8 cellular contexts compared by ENCODE assay signal in the genomic region with DNA sequence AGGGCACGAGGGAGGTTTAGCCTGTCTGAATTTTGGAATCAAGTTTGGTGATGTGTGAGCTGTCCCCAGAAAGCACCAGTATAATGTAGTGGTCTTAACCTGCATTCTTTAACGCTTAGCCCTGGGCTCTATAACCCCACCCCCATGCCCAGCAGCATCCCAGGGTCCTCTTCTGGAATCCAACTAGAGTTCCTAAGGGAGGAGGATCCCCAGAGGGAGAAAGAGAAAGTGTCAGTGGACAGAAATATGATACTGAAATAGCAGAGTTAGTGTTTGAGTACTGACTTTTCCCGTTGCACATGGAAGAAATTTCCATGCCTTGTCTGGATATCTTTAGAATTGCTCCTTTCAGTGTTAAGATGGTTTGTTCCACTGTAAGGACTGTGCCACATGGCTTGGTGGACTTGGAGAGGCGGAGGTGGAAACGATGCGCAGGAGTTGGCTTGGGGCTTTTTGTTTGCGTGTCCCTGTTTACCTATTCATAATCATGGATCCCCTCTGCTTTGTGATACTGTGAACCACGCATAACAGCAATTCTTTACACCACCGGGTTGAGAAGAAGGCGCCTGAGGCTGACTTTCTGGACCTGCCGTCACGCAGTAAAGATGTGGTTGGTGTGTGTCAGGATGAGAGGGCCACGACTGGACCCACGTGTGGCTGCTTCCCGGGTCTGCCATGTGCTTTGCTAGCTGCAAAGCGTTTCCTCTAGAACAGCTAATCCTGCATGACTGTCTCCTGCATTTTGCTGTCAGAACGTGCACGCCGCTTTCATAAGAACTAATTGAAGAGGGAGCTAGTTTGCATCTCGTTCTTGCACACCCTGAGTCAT.
DNase-seq lines count a peak whose midpoint lies in the region; ATAC-seq, FAIRE-seq and TF ChIP-seq lines count a peak whose summit lies in the region.

No MANE protein-coding gene starts in this region.

- TF ChIP-seq CTCF in MM.1S (IDR thresholded peaks at IDR 0.05; ENCODE audit: low read length) (no peak), H1 (IDR thresholded peaks at IDR 0.05; ENCODE audit: control extremely low read depth in 1 of 3, insufficient read depth in 1 of 3, low read depth in 1 of 3, low read length in 3 of 3) (no peak), mucosa of descending colon (IDR thresholded peaks at IDR 0.05) (no peak)

- H3K4me3 Mint-ChIP-seq in activated CD4-positive, alpha-beta T cell treated with anti-CD3 and anti-CD28 coated beads, Interleukin-2, amount 10 ng/mL, durations not matched to agents 24 days and 14 days = peak overlapping the region; percentile 87

- no peaks in the 10 kb centered on the region for H3K23me2 ChIP-seq in H1 (ENCODE audit: low read depth, low read length)

- TF ChIP-seq POLR2A in H1 (IDR thresholded peaks at IDR 0.05; ENCODE audit: control extremely low read depth in 1 of 2, low read depth in 2 of 2, low read length in 2 of 2) = no peak

- H2BK5ac ChIP-seq in H1 (ENCODE audit: low read depth, low read length) = peak overlapping the region; percentile 93

- peak; percentile 52 for FAIRE-seq in H1 (lab: Jason Lieb, UNC)

- CTCF ChIA-PET in H1 (lab: Charles Lee; ENCODE audit: partially characterized antibody) = interaction anchor here (0.6 to 1.9 kb wide), 5 partner anchors 11 to 534 kb away, joined by 3 to 6 read pairs (median 3); no protein-coding TSS in a partner anchor

- peaks cover 29% of the 10 kb centered on the region for H3K4me1 Mint-ChIP-seq in activated CD4-positive, alpha-beta T cell treated with anti-CD3 and anti-CD28 coated beads, Interleukin-2, amount 10 ng/mL, durations not matched to agents 24 days and 14 days

- H3K18ac ChIP-seq in H1 (ENCODE audit: extremely low read depth, low read length) = peak overlapping the region; percentile 79

- peak overlapping the region; percentile 57 for H3K56ac ChIP-seq in H1 (replicated peaks; ENCODE audit: insufficient read length, low read depth, low read length)

- H3K79me2 ChIP-seq in GM23248 (ENCODE audit: insufficient read depth) = peaks cover 79% of the 10 kb centered on the region
- H3K79me2 ChIP-seq in MM.1S (ENCODE audit: low read length) = peaks cover 78% of the 10 kb centered on the region
- H3K79me2 ChIP-seq in H1 (ENCODE audit: control insufficient read depth in 1 of 2, insufficient read depth in 2 of 2, low read length in 2 of 2) = no peaks in the 10 kb centered on the region

- peak overlapping the region; percentile 90 for H4K91ac ChIP-seq in H1 (replicated peaks; ENCODE audit: insufficient read length, low read length)

- in situ Hi-C loops in GM23248 (cut with MboI) = no loop called here

- H3K27me3 Mint-ChIP-seq in activated CD4-positive, alpha-beta T cell treated with anti-CD3 and anti-CD28 coated beads, Interleukin-2, amount 10 ng/mL, durations not matched to agents 24 days and 14 days = no peaks in the 10 kb centered on the region

- H2BK20ac ChIP-seq in H1 (ENCODE audit: low read length) = peak overlapping the region; percentile 99

- H3K79me1 ChIP-seq in H1 (ENCODE audit: low read depth, low read length) = no peaks in the 10 kb centered on the region

- ATAC-seq in mucosa of descending colon = peak; percentile 74

- H3F3A ChIP-seq in GM23248 (ENCODE audit: insufficient read depth) = peaks cover 26% of the 10 kb centered on the region
- H3F3A ChIP-seq in MM.1S (ENCODE audit: insufficient read depth, low read length) = peaks cover 22% of the 10 kb centered on the region

- intact Hi-C loops in activated CD4-positive, alpha-beta T cell treated with anti-CD3 and anti-CD28 coated beads, Interleukin-2, amount 10 ng/mL, durations not matched to agents 24 days and 14 days (cut with micrococcal nuclease) = loop anchor here (1.0 to 10.0 kb wide), 6 partner anchors 35 to 687 kb away; a partner anchor contains a TSS
- intact Hi-C loops in mucosa of descending colon (cut with DNase I, micrococcal nuclease) = no loop called here

- no peak overlapping the region for H3K14ac ChIP-seq in H1 (ENCODE audit: insufficient read length)

- H2BK15ac ChIP-seq in H1 (ENCODE audit: low read length) = no peak overlapping the region

- H3K36me3 Mint-ChIP-seq in activated CD4-positive, alpha-beta T cell treated with anti-CD3 and anti-CD28 coated beads, Interleukin-2, amount 10 ng/mL, durations not matched to agents 24 days and 14 days (ENCODE audit: low read depth) = peaks cover 14% of the 10 kb centered on the region

- TF ChIP-seq RAD21 in H1 (IDR thresholded peaks at IDR 0.05 in 1 of 2, conservative IDR thresholded peaks at IDR 0.05 in 1 of 2; ENCODE audit: low read depth in 2 of 2, low read length in 2 of 2) = no peak

- DNase-seq in ELF-1 (ENCODE audit: low read depth, low spot score) = peak; percentile 68
- peak; percentile 92 for DNase-seq in GM23248
- DNase-seq in MM.1S = peak; percentile 60
- peak; percentile 74 for DNase-seq in activated CD4-positive, alpha-beta T cell treated with anti-CD3 and anti-CD28 coated beads, Interleukin-2, amount 10 ng/mL, durations not matched to agents 24 days and 14 days
- DNase-seq in H1 (ENCODE audit: low read depth in 1 of 2, low spot score in 2 of 2) = no peak
- peak; percentile 30 to 59 (median 30) for DNase-seq in mucosa of descending colon
- DNase-seq in stimulated activated CD8-positive, alpha-beta memory T cell treated with anti-CD3 and anti-CD28 coated beads, Interleukin-7, amount 100 ng/mL, for 48 hours (ENCODE audit: extremely low read depth in 1 of 2, low read depth in 1 of 2) = peak; percentile 25 to 30
- DNase-seq in NCI-H1436 (lab: John Stamatoyannopoulos, UW) = no peak

- peak overlapping the region; percentile 99 for H3K4me2 ChIP-seq in GM23248 (ENCODE audit: unreplicated experiment)
- H3K4me2 ChIP-seq in MM.1S (ENCODE audit: low read depth, low read length) = peak overlapping the region; percentile 94
- peak overlapping the region; percentile 50 to 67; a peak in 3 of 4 replicates for H3K4me2 ChIP-seq in H1 (ENCODE audit: insufficient read depth in 1 of 2, low read depth in 2 of 2, low read length in 2 of 2)

- POLR2A ChIA-PET in H1 (lab: Charles Lee; ENCODE audit: partially characterized antibody) = interaction anchor here (1.2 to 2.4 kb wide), 3 partner anchors 24 to 297 kb away, joined by 4 to 6 read pairs (median 5); no protein-coding TSS in a partner anchor

- H3K4me3 ChIP-seq in GM23248 (peak overlapping the region; percentile 76), MM.1S (ENCODE audit: low read length) (peak overlapping the region; percentile 66), H1 (ENCODE audit: extremely low read depth in 1 of 4, insufficient read depth in 2 of 4, low read depth in 3 of 4, low read length in 4 of 4) (peak overlapping the region in 1 of 4 experiments; percentile 50; a peak in 1 of 8 replicates), mucosa of descending colon (no peak overlapping the region)

- H3K27ac Mint-ChIP-seq in activated CD4-positive, alpha-beta T cell treated with anti-CD3 and anti-CD28 coated beads, Interleukin-2, amount 10 ng/mL, durations not matched to agents 24 days and 14 days = peak overlapping the region; percentile 95

- H3K4me1 ChIP-seq in GM23248 (ENCODE audit: insufficient read depth) (peaks cover 17% of the 10 kb centered on the region), MM.1S (ENCODE audit: low read length) (0 out of 2 replicates have a peak, but pooled peaks cover 4% of the 10 kb centered on the region), H1 (replicated peaks in 1 of 4; ENCODE audit: control insufficient read depth in 3 of 4, insufficient read depth in 4 of 4, low read length in 3 of 4) (peaks cover 2 to 18% (median 16%) of the 10 kb centered on the region in 4 experiments), mucosa of descending colon (ENCODE audit: low read depth) (peaks cover 16% of the 10 kb centered on the region)

- H2AK5ac ChIP-seq in H1 (ENCODE audit: low read depth, low read length) = peak overlapping the region; percentile 85; the same call in 1 of the 2 replicates

- H2AFZ ChIP-seq in GM23248 = peak overlapping the region; percentile 85
- H2AFZ ChIP-seq in MM.1S (ENCODE audit: low read length) = peak overlapping the region; percentile 71
- peak overlapping the region; percentile 81 for H2AFZ ChIP-seq in H1 (ENCODE audit: low read length)

- H4K5ac ChIP-seq in H1 (ENCODE audit: insufficient read length, low read depth, low read length) = peak overlapping the region; percentile 52

- H3K9me3 Mint-ChIP-seq in activated CD4-positive, alpha-beta T cell treated with anti-CD3 and anti-CD28 coated beads, Interleukin-2, amount 10 ng/mL, durations not matched to agents 24 days and 14 days = no peaks in the 10 kb centered on the region

- TF ChIP-seq EP300 in H1 (IDR thresholded peaks at IDR 0.05; ENCODE audit: borderline replicate concordance in 1 of 2, low read depth in 2 of 2, low read length in 2 of 2) = no peak

- H3K23ac ChIP-seq in H1 (ENCODE audit: insufficient read length) = no peak overlapping the region

- H3K9ac ChIP-seq in GM23248 = peak overlapping the region; percentile 84
- H3K9ac ChIP-seq in MM.1S (ENCODE audit: low read length) = peak overlapping the region; percentile 80
- peak overlapping the region in 1 of 4 experiments; percentile 48; a peak in 1 of 7 replicates for H3K9ac ChIP-seq in H1 (replicated peaks in 1 of 4; ENCODE audit: extremely low read depth in 1 of 4, low read depth in 3 of 4, low read length in 3 of 4)

- peak overlapping the region; percentile 95 for H2BK120ac ChIP-seq in H1 (replicated peaks; ENCODE audit: low read depth, low read length)

- H3K36me3 ChIP-seq in GM23248 (ENCODE audit: low read depth) (no peaks in the 10 kb centered on the region), MM.1S (replicated peaks; ENCODE audit: insufficient read depth, low read length) (0 out of 2 replicates have a peak, but pooled peaks cover 3% of the 10 kb centered on the region), H1 (ENCODE audit: control insufficient read depth in 2 of 4, insufficient read depth in 4 of 4, low read length in 3 of 4) (no peaks in the 10 kb centered on the region), mucosa of descending colon (ENCODE audit: low read depth) (no peaks in the 10 kb centered on the region)

- H4K20me1 ChIP-seq in GM23248 (ENCODE audit: insufficient read depth) = no peaks in the 10 kb centered on the region
- H4K20me1 ChIP-seq in MM.1S (ENCODE audit: insufficient read depth, low read length) = no peaks in the 10 kb centered on the region
- H4K20me1 ChIP-seq in H1 (replicated peaks in 1 of 2; ENCODE audit: control insufficient read depth in 1 of 2, insufficient read depth in 2 of 2, low read length in 2 of 2) = no peaks in the 10 kb centered on the region

- H3K9me3 ChIP-seq in GM23248 (ENCODE audit: low read depth) (no peaks in the 10 kb centered on the region), MM.1S (replicated peaks; ENCODE audit: insufficient read depth, low read length) (no peaks in the 10 kb centered on the region), H1 (ENCODE audit: insufficient read depth in 2 of 2, low read depth in 1 of 2, low read length in 1 of 2) (no peaks in the 10 kb centered on the region), mucosa of descending colon (no peaks in the 10 kb centered on the region)

- 1 to 3% methylated on average over 20 of the region's 20 CpGs for WGBS in GM23248 (ENCODE audit: low coverage in 1 of 2, low lambda C conversion rate in 2 of 2, missing lambda C conversion rate in 2 of 2), 2 experiments
- WGBS in H1 (ENCODE audit: extremely low coverage in 1 of 2, insufficient coverage in 1 of 2, insufficient read length in 1 of 2, insufficient replicate concordance in 2 of 2, low coverage in 1 of 2, low lambda C conversion rate in 2 of 2, missing lambda C conversion rate in 1 of 2), 2 experiments = 42% methylated on average over 20 of the region's 20 CpGs; no CpG with 5 or more reads in 1 of the 2 experiments

- 0 out of 2 replicates have a peak overlapping the region, but pooled peaks have one; percentile 69 for H4K8ac ChIP-seq in H1 (ENCODE audit: extremely low read depth, insufficient read depth, low read length)

- H3K9me2 ChIP-seq in GM23248 (ENCODE audit: insufficient read depth) = no peaks in the 10 kb centered on the region
- no peaks in the 10 kb centered on the region for H3K9me2 ChIP-seq in MM.1S (replicated peaks; ENCODE audit: insufficient read depth, low read length)

- peak overlapping the region; percentile 93 for H2BK12ac ChIP-seq in H1 (ENCODE audit: low read depth, low read length)

- no peaks in the 10 kb centered on the region for H3K27me3 ChIP-seq in GM23248 (replicated peaks; ENCODE audit: insufficient read depth)
- H3K27me3 ChIP-seq in MM.1S (replicated peaks; ENCODE audit: insufficient read depth, low read length) = no peaks in the 10 kb centered on the region
- no peaks in the 10 kb centered on the region for H3K27me3 ChIP-seq in H1 (replicated peaks in 1 of 4; ENCODE audit: control insufficient read depth in 3 of 4, extremely low read depth in 1 of 4, insufficient read depth in 3 of 4, low read length in 3 of 4)

- H3K27ac ChIP-seq in GM23248 (peak overlapping the region; percentile 83), MM.1S (ENCODE audit: low read length) (peak overlapping the region; percentile 82), H1 (ENCODE audit: low read depth, low read length) (peak overlapping the region; percentile 58; the same call in 1 of the 2 replicates)

- peak overlapping the region; percentile 75 for H3K4ac ChIP-seq in H1 (replicated peaks; ENCODE audit: insufficient read length, low read depth, low read length)

Comparison
In these comparisons a context has a peak if more than half of its experiments do, and no peak if none do; other contexts are left out.
1. DNase-seq: peak in ELF-1 (single experiment), GM23248 (single experiment), MM.1S (single experiment), activated CD4-positive, alpha-beta T cell treated with anti-CD3 and anti-CD28 coated beads, Interleukin-2, amount 10 ng/mL, durations not matched to agents 24 days and 14 days (single experiment), mucosa of descending colon (3 of 3) and stimulated activated CD8-positive, alpha-beta memory T cell treated with anti-CD3 and anti-CD28 coated beads, Interleukin-7, amount 100 ng/mL, for 48 hours (2 of 2); none in H1 (0 of 2) and NCI-H1436 (single experiment).
2. Peak in every context shown above with its lines, with median percentiles within 50 percentile points of each other: H2AFZ ChIP-seq, H3K27ac ChIP-seq and H3K4me2 ChIP-seq.